Comparison of ENCODE assay signal across 23 cellular contexts in genomic region chr18:22975508-22975907, GRCh38. TPM values are rescaled to one million over a fixed set of nuclear protein-coding genes. Genes with fewer than 3 reads are reported as not detected.
DNase-seq lines count a peak whose midpoint lies in the region; ATAC-seq, FAIRE-seq and TF ChIP-seq lines count a peak whose summit lies in the region.
"Had no signal": no experiment of that assay in that cellular context is flagged by ENCODE, and none has a peak within 500 bp of the region (broad histone marks: within the 10 kb centered on the region; RNA-seq: fewer than 3 reads in every experiment).

No MANE protein-coding gene starts in this region.

- no peak overlapping the region for H3K27ac Mint-ChIP-seq in activated CD4-positive, alpha-beta memory T cell treated with anti-CD3 and anti-CD28 coated beads, Interleukin-2, amount 10 ng/mL, durations not matched to agents 7 days and 5 days
- H3K27ac Mint-ChIP-seq in WTC11: no peak overlapping the region

- H3K9me3 ChIP-seq in endocrine pancreas (ENCODE audit: control insufficient read depth, low read length): no peaks in the 10 kb centered on the region
- H3K9me3 ChIP-seq in small intestine (ENCODE audit: control insufficient read depth, low read depth): no peaks in the 10 kb centered on the region
- H3K9me3 ChIP-seq: ascending aorta, gastrocnemius medialis, pancreas, sigmoid colon, tibial artery had no signal

- peak; percentile 39 for DNase-seq in GF-D8 (lab: John Stamatoyannopoulos, UW)
- DNase-seq in MV-4-11 (lab: John Stamatoyannopoulos, UW): peak; percentile 64
- DNase-seq in small intestine: peak; percentile 71
- DNase-seq in activated CD4-positive, alpha-beta memory T cell treated with anti-CD3 and anti-CD28 coated beads, Interleukin-2, amount 10 ng/mL, durations not matched to agents 7 days and 5 days: no peak
- DNase-seq in DMS53 (lab: John Stamatoyannopoulos, UW): no peak
- no peak for DNase-seq in WTC11 (ENCODE audit: low spot score)
- DNase-seq: activated CD4-positive, alpha-beta T cell treated with anti-CD3 and anti-CD28 coated beads, Interleukin-2, amount 50 U/mL, for 48 hours; activated naive CD4-positive, alpha-beta T cell; activated T-cell treated with anti-CD3 and anti-CD28 coated beads for 4 hours; central memory CD4-positive, alpha-beta T cell; gastrocnemius medialis; HCEC 1CT; mammary epithelial cell; NCI-H1436 treated with DMSO at 0.1 percent for 48 hours; NCI-H2171; NCI-H526; pancreas; SHP77; sigmoid colon; tibial artery had no signal

- H3K4me1 Mint-ChIP-seq in activated CD4-positive, alpha-beta memory T cell treated with anti-CD3 and anti-CD28 coated beads, Interleukin-2, amount 10 ng/mL, durations not matched to agents 7 days and 5 days: peaks cover 24% of the 10 kb centered on the region
- peaks cover 3% of the 10 kb centered on the region; the same call in 1 of the 2 replicates for H3K4me1 Mint-ChIP-seq in WTC11

- H3K9ac ChIP-seq in endocrine pancreas (ENCODE audit: control insufficient read depth, insufficient read depth, low read length): no peak overlapping the region

- CTCF ChIA-PET in activated CD4-positive, alpha-beta memory T cell treated with anti-CD3 and anti-CD28 coated beads, Interleukin-2, amount 10 ng/mL, durations not matched to agents 7 days and 5 days (lab: Charles Lee): interaction anchor here (0.8 kb wide), 1 partner anchor 155 kb away, joined by 3 read pairs; no protein-coding TSS in a partner anchor
- CTCF ChIA-PET in WTC11 (lab: Charles Lee): no interaction called here

- H3K4me3 ChIP-seq in endocrine pancreas (ENCODE audit: control insufficient read depth, insufficient read depth, low read length) (peak overlapping the region; percentile 40), small intestine (ENCODE audit: low read depth in 1 of 2, low read length in 2 of 2) (no peak overlapping the region)
- H3K4me3 ChIP-seq: ascending aorta, gastrocnemius medialis, pancreas, sigmoid colon, tibial artery had no signal

- no peak for FAIRE-seq in small intestine (lab: Jason Lieb, UNC)
- FAIRE-seq: keratinocyte had no signal

- H3K36me3 Mint-ChIP-seq in activated CD4-positive, alpha-beta memory T cell treated with anti-CD3 and anti-CD28 coated beads, Interleukin-2, amount 10 ng/mL, durations not matched to agents 7 days and 5 days (ENCODE audit: low read depth): peaks cover 27% of the 10 kb centered on the region
- H3K36me3 Mint-ChIP-seq in WTC11: peaks cover 4% of the 10 kb centered on the region; the same call in 1 of the 2 replicates

- no peaks in the 10 kb centered on the region for H3K9me3 Mint-ChIP-seq in activated CD4-positive, alpha-beta memory T cell treated with anti-CD3 and anti-CD28 coated beads, Interleukin-2, amount 10 ng/mL, durations not matched to agents 7 days and 5 days
- H3K9me3 Mint-ChIP-seq in WTC11: no peaks in the 10 kb centered on the region

- H3K27me3 Mint-ChIP-seq in activated CD4-positive, alpha-beta memory T cell treated with anti-CD3 and anti-CD28 coated beads, Interleukin-2, amount 10 ng/mL, durations not matched to agents 7 days and 5 days: no peaks in the 10 kb centered on the region
- H3K27me3 Mint-ChIP-seq in WTC11 (ENCODE audit: low read depth): no peaks in the 10 kb centered on the region

- no peak overlapping the region for H3K4me3 Mint-ChIP-seq in activated CD4-positive, alpha-beta memory T cell treated with anti-CD3 and anti-CD28 coated beads, Interleukin-2, amount 10 ng/mL, durations not matched to agents 7 days and 5 days
- H3K4me3 Mint-ChIP-seq in WTC11: no peak overlapping the region

- no peaks in the 10 kb centered on the region for H3K36me3 ChIP-seq in endocrine pancreas (ENCODE audit: control insufficient read depth, insufficient read depth, low read length)
- no peaks in the 10 kb centered on the region for H3K36me3 ChIP-seq in small intestine (ENCODE audit: control insufficient read depth in 2 of 2, insufficient read depth in 2 of 2, low read length in 2 of 2)
- H3K36me3 ChIP-seq: ascending aorta, gastrocnemius medialis, pancreas, sigmoid colon, tibial artery had no signal

- 8 to 53% (median 40%) methylated on average over 1 of the region's 1 CpG for WGBS in small intestine, 3 donors

- POLR2A ChIA-PET in activated CD4-positive, alpha-beta memory T cell treated with anti-CD3 and anti-CD28 coated beads, Interleukin-2, amount 10 ng/mL, durations not matched to agents 7 days and 5 days (lab: Charles Lee): no interaction called here
- POLR2A ChIA-PET in WTC11 (lab: Charles Lee): no interaction called here

- no peak overlapping the region for H3K27ac ChIP-seq in small intestine (ENCODE audit: low read depth in 1 of 2, low read length in 1 of 2)
- H3K27ac ChIP-seq: ascending aorta, gastrocnemius medialis, sigmoid colon, tibial artery had no signal

- no peak for TF ChIP-seq CTCF in WTC11 (IDR thresholded peaks at IDR 0.05)

- H3K27me3 ChIP-seq in endocrine pancreas (ENCODE audit: control insufficient read depth, insufficient read depth, low read length) (no peaks in the 10 kb centered on the region), small intestine (ENCODE audit: control insufficient read depth in 2 of 2, insufficient read depth in 2 of 2, low read length in 2 of 2) (no peaks in the 10 kb centered on the region)
- H3K27me3 ChIP-seq: ascending aorta, gastrocnemius medialis, pancreas, sigmoid colon, tibial artery had no signal

- H3K4me1 ChIP-seq in endocrine pancreas (ENCODE audit: control insufficient read depth, insufficient read depth, low read length) (peaks cover 22% of the 10 kb centered on the region), small intestine (ENCODE audit: control insufficient read depth in 2 of 2, insufficient read depth in 1 of 2, low read depth in 1 of 2, low read length in 1 of 2) (peaks cover 0 to 2% of the 10 kb centered on the region in 2 donors)
- H3K4me1 ChIP-seq: ascending aorta, gastrocnemius medialis, sigmoid colon, tibial artery had no signal

- no peak for ATAC-seq in WTC11
- ATAC-seq: gastrocnemius medialis had no signal

TF ChIP-seq in WTC11, 78 proteins besides CTCF, POLR2A, EP300 and RAD21:
- TF ChIP-seq ZNF263 (CRISPR knock-in tag; IDR thresholded peaks at IDR 0.05; ENCODE audit: low read depth): no peak
- TF ChIP-seq MYBL2 (CRISPR knock-in tag; IDR thresholded peaks at IDR 0.05): no peak
- no peak for TF ChIP-seq CREM (CRISPR knock-in tag; IDR thresholded peaks at IDR 0.05)

RNA-seq across cellular contexts. Expression of gene RBBP8, which starts 42.4 kb away (rescaled TPM):
- 10 to 100 TPM; 28.2 to 38.4 (median 37.6) TPM for polyA plus RNA-seq in small intestine
- total RNA-seq in activated CD4-positive, alpha-beta memory T cell treated with anti-CD3 and anti-CD28 coated beads, Interleukin-2, amount 10 ng/mL, durations not matched to agents 7 days and 5 days: 10 to 100 TPM; 55.0 to 55.9 TPM
- 31.5 to 38.3 TPM (median 33.3 TPM) in 3 replicates for total RNA-seq in WTC11 (2021)

Comparison
In these comparisons a context has a peak if more than half of its experiments do, and no peak if none do; other contexts are left out.
1. DNase-seq: peak in GF-D8 (single experiment), MV-4-11 (single experiment) and small intestine (single experiment); none in activated CD4-positive, alpha-beta memory T cell treated with anti-CD3 and anti-CD28 coated beads, Interleukin-2, amount 10 ng/mL, durations not matched to agents 7 days and 5 days (single experiment), DMS53 (single experiment) and WTC11 (single experiment).